Comparison of ENCODE assay signal across 20 cellular contexts in the genomic region with DNA sequence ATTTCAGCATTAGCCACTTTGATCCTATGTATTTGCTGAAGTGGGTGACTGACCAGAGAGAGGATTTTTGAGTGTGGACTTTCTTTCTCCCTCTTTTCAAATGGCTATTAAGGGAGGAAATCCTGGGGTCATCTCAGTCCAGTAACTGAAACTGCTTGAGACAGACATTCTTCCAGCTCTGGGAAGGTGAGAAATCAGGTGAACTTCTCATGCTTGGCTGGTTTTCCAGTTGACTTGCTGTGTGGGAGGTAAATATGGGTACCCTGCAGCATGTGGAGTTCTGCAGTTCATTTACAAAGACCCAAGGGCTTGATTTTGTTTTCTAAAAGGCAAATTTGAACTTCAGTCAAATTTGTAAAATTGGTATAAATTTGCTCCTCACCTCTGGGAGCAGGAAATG.
A peak's percentile ranks its signal among the peaks of the same experiment; 100 is the strongest.
DNase-seq lines count a peak whose midpoint lies in the region; TF ChIP-seq lines count a peak whose summit lies in the region.
"Had no signal": no experiment of that assay in that cellular context is flagged by ENCODE, and none has a peak within 500 bp of the region (broad histone marks: within the 10 kb centered on the region; RNA-seq: fewer than 3 reads in every experiment).

No MANE protein-coding gene starts in this region.

- no peak overlapping the region for H3K9ac ChIP-seq in mammary epithelial cell (ENCODE audit: insufficient read depth, low read length)
- H3K9ac ChIP-seq in neural progenitor cell, result no peak overlapping the region

- DNase-seq in mammary epithelial cell (no peak), MCF 10A (ENCODE audit: unreplicated experiment) (no peak), iPS-NIHi11 (ENCODE audit: low spot score) (peak; percentile 24), neural progenitor cell (ENCODE audit: low spot score) (no peak), stomach (no peak), GM20000 (ENCODE audit: low spot score) (no peak), NCI-H2196 (lab: John Stamatoyannopoulos, UW; ENCODE audit: unreplicated experiment) (no peak), brain microvascular endothelial cell (no peak)
- DNase-seq: BE2C; Calu3; CD4-positive, CD25-positive, alpha-beta regulatory T cell; KBM-7; MV-4-11; NCI-H1417; NCI-H187; NCI-H2107; NCI-H345; NCI-H526; PC-9; SJCRH30 had no signal

- H3K9me3 Mint-ChIP-seq in MCF 10A (ENCODE audit: unreplicated experiment) (peaks cover under 1% of the 10 kb centered on the region), neural progenitor cell (peaks cover 7% of the 10 kb centered on the region)

- no peak for TF ChIP-seq POLR2A in stomach (IDR thresholded peaks at IDR 0.05)

- H3K4me2 ChIP-seq in mammary epithelial cell (ENCODE audit: insufficient read depth, low read depth, low read length) (no peak overlapping the region), neural progenitor cell (no peak overlapping the region)
- H3K4me2 ChIP-seq: PC-9 had no signal

- H3K4me3 Mint-ChIP-seq in MCF 10A (ENCODE audit: unreplicated experiment) (no peak overlapping the region), neural progenitor cell (no peak overlapping the region)
- H3K4me3 Mint-ChIP-seq: CD4-positive, CD25-positive, alpha-beta regulatory T cell had no signal

- H3K4me1 Mint-ChIP-seq in MCF 10A (ENCODE audit: insufficient read depth, unreplicated experiment) (peaks cover 10% of the 10 kb centered on the region), neural progenitor cell (peaks cover 17% of the 10 kb centered on the region)

- TF ChIP-seq CTCF in mammary epithelial cell (conservative IDR thresholded peaks at IDR 0.05 in 1 of 2, IDR thresholded peaks at IDR 0.05 in 1 of 2; ENCODE audit: extremely low read depth in 1 of 2, insufficient read depth in 1 of 2, low read depth in 1 of 2, low read length in 2 of 2) (no peak), MCF 10A (IDR thresholded peaks at IDR 0.05; ENCODE audit: unreplicated experiment) (no peak), neural progenitor cell (IDR thresholded peaks at IDR 0.05) (no peak), stomach (IDR thresholded peaks at IDR 0.05) (no peak), GM20000 (IDR thresholded peaks at IDR 0.05; ENCODE audit: extremely low read depth, missing control alignments) (no peak), brain microvascular endothelial cell (IDR thresholded peaks at IDR 0.05; ENCODE audit: low read depth, low read length, missing control alignments) (no peak)

- dilution Hi-C loops in mammary epithelial cell (cut with HindIII; ENCODE audit: low sequenced_read_pairs), result no loop called here

- H3K79me2 ChIP-seq in mammary epithelial cell (ENCODE audit: insufficient read depth, low read length), result no peaks in the 10 kb centered on the region
- H3K79me2 ChIP-seq in neural progenitor cell (ENCODE audit: low read depth), result no peaks in the 10 kb centered on the region

- H3K4me1 ChIP-seq in mammary epithelial cell (ENCODE audit: insufficient read depth, low read length) (peaks cover 15% of the 10 kb centered on the region), neural progenitor cell (no peaks in the 10 kb centered on the region), stomach (no peaks in the 10 kb centered on the region)
- H3K4me1 ChIP-seq: SJCRH30 had no signal

- H3K4me3 ChIP-seq in mammary epithelial cell (replicated peaks in 1 of 3; ENCODE audit: insufficient read depth in 1 of 3, low read depth in 2 of 3, low read length in 3 of 3) (no peak overlapping the region), neural progenitor cell (no peak overlapping the region), stomach (no peak overlapping the region), brain microvascular endothelial cell (ENCODE audit: low read depth, low read length) (no peak overlapping the region)
- H3K4me3 ChIP-seq: PC-9, SJCRH30 had no signal

- POLR2A ChIA-PET in MCF 10A (lab: Yijun Ruan, JAX), result no interaction called here

- BruUV-seq in mammary epithelial cell (replicated peaks; lab: Mats Ljungman, UMichigan) (no TSS peak), MCF 10A (replicated peaks; lab: Mats Ljungman, UMichigan) (no TSS peak)

- H3K27me3 Mint-ChIP-seq in MCF 10A (ENCODE audit: insufficient read depth, unreplicated experiment), result no peaks in the 10 kb centered on the region
- peaks cover 3% of the 10 kb centered on the region for H3K27me3 Mint-ChIP-seq in neural progenitor cell (ENCODE audit: insufficient read depth, low read depth)
- H3K27me3 Mint-ChIP-seq: CD4-positive, CD25-positive, alpha-beta regulatory T cell had no signal

- H3K27ac ChIP-seq in mammary epithelial cell (ENCODE audit: insufficient read depth, low read depth, low read length) (no peak overlapping the region), neural progenitor cell (no peak overlapping the region), stomach (no peak overlapping the region), brain microvascular endothelial cell (no peak overlapping the region)
- H3K27ac ChIP-seq: PC-9, SJCRH30 had no signal

- intact Hi-C loops in mammary epithelial cell (cut with micrococcal nuclease), result no loop called here
- intact Hi-C loops in MCF 10A (cut with micrococcal nuclease), result no loop called here
- intact Hi-C loops in stomach (cut with DNase I; ENCODE audit: low total_unique reads), result no loop called here

- no peak overlapping the region for H3K27ac Mint-ChIP-seq in MCF 10A (ENCODE audit: low read depth, unreplicated experiment)
- H3K27ac Mint-ChIP-seq in neural progenitor cell, result peak overlapping the region; percentile 69
- H3K27ac Mint-ChIP-seq: CD4-positive, CD25-positive, alpha-beta regulatory T cell had no signal

- H2AFZ ChIP-seq in mammary epithelial cell (ENCODE audit: low read depth, low read length) (peak overlapping the region; percentile 22), neural progenitor cell (replicated peaks) (no peak overlapping the region)
- H2AFZ ChIP-seq: PC-9 had no signal

- no peaks in the 10 kb centered on the region for H3K9me3 ChIP-seq in mammary epithelial cell (replicated peaks; ENCODE audit: insufficient read depth, low read length)
- H3K9me3 ChIP-seq in neural progenitor cell (ENCODE audit: low read depth), result no peaks in the 10 kb centered on the region
- no peaks in the 10 kb centered on the region for H3K9me3 ChIP-seq in stomach
- H3K9me3 ChIP-seq: BE2C, SJCRH30 had no signal

- TF ChIP-seq EP300 in stomach (IDR thresholded peaks at IDR 0.05), result no peak

- no peaks in the 10 kb centered on the region for H3K27me3 ChIP-seq in mammary epithelial cell (ENCODE audit: insufficient read depth, low read length)
- no peaks in the 10 kb centered on the region for H3K27me3 ChIP-seq in neural progenitor cell
- H3K27me3 ChIP-seq in stomach, result no peaks in the 10 kb centered on the region
- H3K27me3 ChIP-seq in brain microvascular endothelial cell (replicated peaks), result no peaks in the 10 kb centered on the region
- H3K27me3 ChIP-seq: BE2C, SJCRH30 had no signal

- H4K20me1 ChIP-seq in mammary epithelial cell (ENCODE audit: insufficient read depth, low read length), result no peaks in the 10 kb centered on the region
- no peaks in the 10 kb centered on the region for H4K20me1 ChIP-seq in neural progenitor cell (ENCODE audit: low read depth)

- H3K36me3 Mint-ChIP-seq in MCF 10A (ENCODE audit: insufficient read depth, unreplicated experiment) (no peaks in the 10 kb centered on the region), neural progenitor cell (no peaks in the 10 kb centered on the region)

- CTCF ChIA-PET in mammary epithelial cell (lab: Charles Lee; ENCODE audit: low non-redundant PET), result no interaction called here
- CTCF ChIA-PET in MCF 10A (lab: Yijun Ruan, JAX), result interaction anchor here (0.7 to 1.0 kb wide), 2 partner anchors 16 to 462 kb away, joined by 4 read pairs; no protein-coding TSS in a partner anchor

- in situ Hi-C loops in mammary epithelial cell (cut with MboI; ENCODE audit: low sequenced_read_pairs in 2 of 2) (no loop called here), brain microvascular endothelial cell (cut with HindIII; ENCODE audit: low pct_ligation_motif_present, low sequenced_read_pairs) (no loop called here)

- no peaks in the 10 kb centered on the region for H3F3A ChIP-seq in neural progenitor cell (ENCODE audit: low read depth)

- H3K36me3 ChIP-seq in mammary epithelial cell (ENCODE audit: insufficient read depth, low read length), result no peaks in the 10 kb centered on the region
- no peaks in the 10 kb centered on the region for H3K36me3 ChIP-seq in neural progenitor cell
- H3K36me3 ChIP-seq in stomach, result no peaks in the 10 kb centered on the region
- H3K36me3 ChIP-seq in brain microvascular endothelial cell (replicated peaks), result no peaks in the 10 kb centered on the region
- H3K36me3 ChIP-seq: BE2C, SJCRH30 had no signal
